ENCODE assay signal across 8 cellular contexts in the genomic region with DNA sequence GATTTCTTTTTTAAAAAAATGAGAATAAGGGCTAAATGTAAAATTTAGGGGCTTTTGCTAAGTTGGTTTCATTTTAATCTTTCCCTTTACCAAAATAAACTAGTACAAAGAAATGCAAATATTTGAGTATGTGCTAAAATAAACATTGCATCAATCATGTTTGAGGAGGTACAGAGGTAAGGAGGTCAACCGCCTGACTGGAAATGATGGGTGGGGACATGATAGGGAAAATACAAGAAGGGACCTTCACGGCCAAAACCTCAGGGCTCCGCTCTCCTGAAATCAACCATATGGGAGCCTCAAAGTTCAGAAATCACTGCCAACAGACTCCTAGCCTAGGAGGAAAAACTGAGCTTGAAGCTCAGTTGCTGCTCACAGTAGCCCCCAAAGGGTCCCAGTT.
DNase-seq lines count a peak whose midpoint lies in the region; ATAC-seq, FAIRE-seq and TF ChIP-seq lines count a peak whose summit lies in the region.

No MANE protein-coding gene starts in this region.

- FAIRE-seq in islet of Langerhans (lab: Jason Lieb, UNC): peak; percentile 94

- CTCF ChIA-PET in CD4-positive, alpha-beta T cell (lab: Charles Lee): no interaction called here

- no peaks in the 10 kb centered on the region for H3K9me3 Mint-ChIP-seq in CD4-positive, alpha-beta T cell

- H3K4me1 Mint-ChIP-seq in CD4-positive, alpha-beta T cell (ENCODE audit: low read depth): no peaks in the 10 kb centered on the region

- DNase-seq in GM12865 (ENCODE audit: low read depth): peak; percentile 77
- no peak for DNase-seq in CD4-positive, alpha-beta T cell
- DNase-seq in amygdala (lab: John Stamatoyannopoulos, UW): no peak
- DNase-seq in putamen (ENCODE audit: low spot score): no peak
- no peak for DNase-seq in NCI-H446 treated with DMSO at 0.1 percent for 48 hours (lab: John Stamatoyannopoulos, UW)

- ATAC-seq in GM21390 (IDR thresholded peaks at IDR 0.05; ENCODE audit: unreplicated experiment): peak; percentile 66
- ATAC-seq in HG03520 (IDR thresholded peaks at IDR 0.05; ENCODE audit: unreplicated experiment): peak; percentile 81
- no peak for ATAC-seq in CD4-positive, alpha-beta T cell (ENCODE audit: poor library complexity)

- no peaks in the 10 kb centered on the region for H3K27me3 Mint-ChIP-seq in CD4-positive, alpha-beta T cell

- H3K4me3 Mint-ChIP-seq in CD4-positive, alpha-beta T cell: no peak overlapping the region

- H3K9me3 ChIP-seq in CD4-positive, alpha-beta T cell (ENCODE audit: control insufficient read depth, low read length): no peaks in the 10 kb centered on the region

- no peaks in the 10 kb centered on the region for H3K27me3 ChIP-seq in CD4-positive, alpha-beta T cell (ENCODE audit: control insufficient read depth, insufficient read depth, low read length)

- POLR2A ChIA-PET in CD4-positive, alpha-beta T cell (lab: Charles Lee): no interaction called here

- H3K36me3 Mint-ChIP-seq in CD4-positive, alpha-beta T cell (ENCODE audit: low read depth): no peaks in the 10 kb centered on the region

- H3K27ac Mint-ChIP-seq in CD4-positive, alpha-beta T cell: no peak overlapping the region

- intact Hi-C loops in CD4-positive, alpha-beta T cell (cut with DNase I, micrococcal nuclease): no loop called here

- no peak for TF ChIP-seq CTCF in GM12865 (IDR thresholded peaks at IDR 0.05; ENCODE audit: insufficient read depth, low read depth, low read length, missing control alignments)
- no peak for TF ChIP-seq CTCF in CD4-positive, alpha-beta T cell (IDR thresholded peaks at IDR 0.05)

- H3K4me3 ChIP-seq in GM12865 (ENCODE audit: low read depth, low read length): no peak overlapping the region

- no peak overlapping the region for H3K27ac ChIP-seq in CD4-positive, alpha-beta T cell (ENCODE audit: low read depth, low read length)
